ENCODE assay signal across 23 cellular contexts in genomic region chr4:129087516-129087915, GRCh38.
"Had no signal": no experiment of that assay in that cellular context is flagged by ENCODE, and none has a peak within 500 bp of the region (broad histone marks: within the 10 kb centered on the region; RNA-seq: fewer than 3 reads in every experiment).

No MANE protein-coding gene starts in this region.

- H3K36me3 ChIP-seq: esophagus muscularis mucosa, gastrocnemius medialis, heart right ventricle, left lung, lower lobe of right lung had no signal

- H3K27ac ChIP-seq: coronary artery, dorsolateral prefrontal cortex, esophagus muscularis mucosa, gastrocnemius medialis, heart right ventricle, left lung, lower lobe of right lung had no signal

- ATAC-seq: gastrocnemius medialis; heart right ventricle; left cardiac atrium; left lung; left ventricle myocardium superior; lower lobe of right lung; naive thymus-derived CD4-positive, alpha-beta T cell had no signal

- DNase-seq: dermis blood vessel endothelial cell; dorsolateral prefrontal cortex; effector CD4-positive, alpha-beta T cell; effector memory CD4-positive, alpha-beta T cell; foreskin melanocyte; gastrocnemius medialis; glutamatergic neuron; head of caudate nucleus; heart right ventricle; hippocampal formation; left cardiac atrium; left lung; left ventricle myocardium superior; lower lobe of right lung; mesenchymal stem cell; midbrain; naive thymus-derived CD4-positive, alpha-beta T cell had no signal

- H3K4me3 ChIP-seq: coronary artery, dorsolateral prefrontal cortex, esophagus muscularis mucosa, gastrocnemius medialis, heart right ventricle, left lung, lower lobe of right lung had no signal

- H3K27me3 ChIP-seq: dorsolateral prefrontal cortex, esophagus muscularis mucosa, gastrocnemius medialis, heart right ventricle, left lung had no signal

- H3K9me3 ChIP-seq: gastrocnemius medialis, lower lobe of right lung had no signal

- FAIRE-seq: colon, endothelial cell of umbilical vein, islet of Langerhans, keratinocyte had no signal
